In the genomic region with DNA sequence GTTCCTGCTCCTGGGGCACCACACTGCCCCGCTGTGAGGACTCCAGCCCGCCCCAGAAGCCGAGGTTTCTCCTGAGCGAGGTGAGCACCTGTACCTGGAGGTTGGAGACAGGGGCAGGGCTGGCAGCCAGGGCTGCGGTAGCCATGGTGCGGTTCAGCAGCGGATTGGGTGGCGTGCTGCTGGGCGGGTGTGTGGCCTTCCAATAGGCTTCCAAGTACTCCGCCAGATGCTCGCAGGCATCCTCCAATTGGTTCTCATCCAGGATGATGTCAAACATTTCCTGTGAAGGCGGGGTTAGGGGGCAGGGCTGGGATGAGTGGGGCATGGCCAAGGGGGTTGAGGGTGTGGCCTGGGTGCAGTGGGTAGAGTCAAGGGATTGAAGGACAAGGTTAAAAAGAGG, we compare ENCODE assay signal across 18 cellular contexts. TPM values are rescaled to one million over a fixed set of nuclear protein-coding genes. Genes with fewer than 3 reads are reported as not detected.
DNase-seq lines count a peak whose midpoint lies in the region; ATAC-seq and TF ChIP-seq lines count a peak whose summit lies in the region.
"Had no signal": no experiment of that assay in that cellular context is flagged by ENCODE, and none has a peak within 500 bp of the region (broad histone marks: within the 10 kb centered on the region; RNA-seq: fewer than 3 reads in every experiment).

No MANE protein-coding gene starts in this region.

- peaks cover 37% of the 10 kb centered on the region for H3K4me1 ChIP-seq in psoas muscle

- H3K9me3 Mint-ChIP-seq in activated naive CD8-positive, alpha-beta T cell treated with anti-CD3 and anti-CD28 coated beads, Interleukin-2, amount 50 U/mL, for 24 hours, result no peaks in the 10 kb centered on the region
- H3K9me3 Mint-ChIP-seq in activated naive CD8-positive, alpha-beta T cell treated with anti-CD3 and anti-CD28 coated beads for 36 hours, result no peaks in the 10 kb centered on the region
- H3K9me3 Mint-ChIP-seq: activated naive CD8-positive, alpha-beta T cell treated with anti-CD3 and anti-CD28 coated beads, Interleukin-2, amount 10 ng/mL, durations not matched to agents 7 days and 5 days; central memory CD8-positive, alpha-beta T cell; IgD-negative memory B cell; naive B cell had no signal

- no peaks in the 10 kb centered on the region for H3K9me3 ChIP-seq in psoas muscle
- H3K9me3 ChIP-seq: upper lobe of left lung had no signal

- H3K27me3 ChIP-seq in psoas muscle (ENCODE audit: insufficient read depth in 3 of 3, low read length in 2 of 3), result no peaks in the 10 kb centered on the region
- H3K27me3 ChIP-seq: upper lobe of left lung had no signal

- H3K27ac ChIP-seq in psoas muscle, result peak overlapping the region; percentile 81
- H3K27ac ChIP-seq: SK-N-MC, VCaP had no signal

- TF ChIP-seq CTCF in psoas muscle (IDR thresholded peaks at IDR 0.05), result no peak

- intact Hi-C loops in psoas muscle (cut with DNase I), result no loop called here

- H3K4me1 Mint-ChIP-seq in activated naive CD8-positive, alpha-beta T cell treated with anti-CD3 and anti-CD28 coated beads, Interleukin-2, amount 50 U/mL, for 24 hours, result peaks cover 12% of the 10 kb centered on the region
- peaks cover 10% of the 10 kb centered on the region for H3K4me1 Mint-ChIP-seq in activated naive CD8-positive, alpha-beta T cell treated with anti-CD3 and anti-CD28 coated beads for 36 hours

- H3K27me3 Mint-ChIP-seq in activated naive CD8-positive, alpha-beta T cell treated with anti-CD3 and anti-CD28 coated beads, Interleukin-2, amount 50 U/mL, for 24 hours, result no peaks in the 10 kb centered on the region
- no peaks in the 10 kb centered on the region for H3K27me3 Mint-ChIP-seq in activated naive CD8-positive, alpha-beta T cell treated with anti-CD3 and anti-CD28 coated beads for 36 hours
- H3K27me3 Mint-ChIP-seq: activated naive CD8-positive, alpha-beta T cell treated with anti-CD3 and anti-CD28 coated beads, Interleukin-2, amount 10 ng/mL, durations not matched to agents 7 days and 5 days; central memory CD8-positive, alpha-beta T cell had no signal

- WGBS in psoas muscle, 3 donors, result 75 to 85% (median 82%) methylated on average over 12 of the region's 12 CpGs

- peak; percentile 31 for ATAC-seq in activated naive CD8-positive, alpha-beta T cell treated with anti-CD3 and anti-CD28 coated beads, Interleukin-2, amount 50 U/mL, for 24 hours
- ATAC-seq in psoas muscle, result peak in 2 of 4 donors; percentile 2 to 7
- no peak for ATAC-seq in GM21526 (IDR thresholded peaks at IDR 0.05; ENCODE audit: low FRiP score, unreplicated experiment)
- ATAC-seq: left lobe of liver had no signal

- no peak overlapping the region for H3K4me3 ChIP-seq in psoas muscle
- H3K4me3 ChIP-seq: SK-N-MC, upper lobe of left lung had no signal

- peaks cover 3 to 71% of the 10 kb centered on the region in 2 donors for H3K36me3 ChIP-seq in psoas muscle (ENCODE audit: insufficient read depth in 1 of 2, low read depth in 1 of 2)

- peaks cover 8% of the 10 kb centered on the region for H3K36me3 Mint-ChIP-seq in activated naive CD8-positive, alpha-beta T cell treated with anti-CD3 and anti-CD28 coated beads, Interleukin-2, amount 50 U/mL, for 24 hours (ENCODE audit: low read depth)
- peaks cover 13% of the 10 kb centered on the region for H3K36me3 Mint-ChIP-seq in activated naive CD8-positive, alpha-beta T cell treated with anti-CD3 and anti-CD28 coated beads for 36 hours
- H3K36me3 Mint-ChIP-seq: naive B cell had no signal

- no peak overlapping the region for H3K27ac Mint-ChIP-seq in activated naive CD8-positive, alpha-beta T cell treated with anti-CD3 and anti-CD28 coated beads, Interleukin-2, amount 50 U/mL, for 24 hours
- no peak overlapping the region for H3K27ac Mint-ChIP-seq in activated naive CD8-positive, alpha-beta T cell treated with anti-CD3 and anti-CD28 coated beads for 36 hours
- H3K27ac Mint-ChIP-seq: activated naive CD8-positive, alpha-beta T cell treated with anti-CD3 and anti-CD28 coated beads, Interleukin-2, amount 10 ng/mL, durations not matched to agents 7 days and 5 days; naive B cell had no signal

- H3K4me3 Mint-ChIP-seq in activated naive CD8-positive, alpha-beta T cell treated with anti-CD3 and anti-CD28 coated beads, Interleukin-2, amount 50 U/mL, for 24 hours, result no peak overlapping the region
- no peak overlapping the region for H3K4me3 Mint-ChIP-seq in activated naive CD8-positive, alpha-beta T cell treated with anti-CD3 and anti-CD28 coated beads for 36 hours
- H3K4me3 Mint-ChIP-seq: activated naive CD8-positive, alpha-beta T cell treated with anti-CD3 and anti-CD28 coated beads, Interleukin-2, amount 10 ng/mL, durations not matched to agents 7 days and 5 days; central memory CD8-positive, alpha-beta T cell; IgD-negative memory B cell had no signal

- DNase-seq in activated naive CD8-positive, alpha-beta T cell treated with anti-CD3 and anti-CD28 coated beads, Interleukin-2, amount 50 U/mL, for 24 hours, result no peak
- DNase-seq in activated naive CD8-positive, alpha-beta T cell treated with anti-CD3 and anti-CD28 coated beads for 36 hours, result no peak
- DNase-seq in MV-4-11 (lab: John Stamatoyannopoulos, UW) (peak; percentile 24), ecto neural progenitor cell (ENCODE audit: low spot score) (peak; percentile 83), psoas muscle (no peak), CD1c-positive myeloid dendritic cell (ENCODE audit: extremely low spot score) (no peak), NCI-H524 (lab: John Stamatoyannopoulos, UW) (no peak)
- DNase-seq: activated naive CD8-positive, alpha-beta T cell treated with anti-CD3 and anti-CD28 coated beads, Interleukin-2, amount 10 ng/mL, durations not matched to agents 7 days and 5 days; naive B cell; NCI-H1694 treated with DMSO at 0.1 percent for 48 hours had no signal

RNA-seq across cellular contexts. Expression of a gene that starts 11.3 kb away (rescaled TPM):
- not detected for total RNA-seq in activated naive CD8-positive, alpha-beta T cell treated with anti-CD3 and anti-CD28 coated beads for 36 hours
- 1 to 10 TPM in 1 of 4 donors, under 1 TPM in 2, not detected in 1; 0.15 to 1.0 (median 0.15) TPM for total RNA-seq in psoas muscle
- not detected for polyA plus RNA-seq in psoas muscle
- total RNA-seq: left lobe of liver had no signal
- polyA plus RNA-seq: BJ, IgD-negative memory B cell had no signal

RNA-seq across cellular contexts. Expression of a gene that starts 20.2 kb away (rescaled TPM):
- 10 to 100 TPM; 12.7 to 14.4 TPM for total RNA-seq in activated naive CD8-positive, alpha-beta T cell treated with anti-CD3 and anti-CD28 coated beads for 36 hours
- total RNA-seq in psoas muscle, result 100 to 1,000 TPM; 209 to 274 (median 226) TPM
- polyA plus RNA-seq in psoas muscle, result 100 to 1,000 TPM in 2 of 3 donors, 10 to 100 TPM in 1; 88.2 to 196 (median 149) TPM

RNA-seq across cellular contexts. Expression of a gene that starts 22.8 kb away (rescaled TPM):
- total RNA-seq in activated naive CD8-positive, alpha-beta T cell treated with anti-CD3 and anti-CD28 coated beads for 36 hours, result 1,000 to 10,000 TPM; 3,075 to 3,102 TPM
- total RNA-seq in psoas muscle, result 1,000 to 10,000 TPM; 1,146 to 1,520 (median 1,371) TPM
- polyA plus RNA-seq in psoas muscle, result 1,000 to 10,000 TPM; 2,244 to 3,039 (median 2,565) TPM

RNA-seq across cellular contexts. Expression of a gene that starts 25.8 kb away (rescaled TPM):
- total RNA-seq in activated naive CD8-positive, alpha-beta T cell treated with anti-CD3 and anti-CD28 coated beads for 36 hours, result 1 to 10 TPM in 1 of 2 experiments, under 1 TPM in 1; 0.54 to 1.1 TPM
- total RNA-seq in psoas muscle, result 1 to 10 TPM; 2.3 to 9.2 (median 2.7) TPM
- polyA plus RNA-seq in psoas muscle, result 1 to 10 TPM; 2.7 to 3.9 (median 3.3) TPM
- polyA plus RNA-seq: IgD-negative memory B cell had no signal

RNA-seq across cellular contexts. Expression of a gene that starts 48.5 kb away (rescaled TPM):
- total RNA-seq in activated naive CD8-positive, alpha-beta T cell treated with anti-CD3 and anti-CD28 coated beads for 36 hours, result under 1 TPM; 0.14 to 0.20 TPM
- 1 to 10 TPM in 1 of 4 donors, under 1 TPM in 2, not detected in 1; 0.07 to 1.2 (median 0.38) TPM for total RNA-seq in psoas muscle
- under 1 TPM; 0.13 to 0.35 (median 0.29) TPM for polyA plus RNA-seq in psoas muscle
- total RNA-seq: activated naive CD8-positive, alpha-beta T cell treated with anti-CD3 and anti-CD28 coated beads, Interleukin-2, amount 10 ng/mL, durations not matched to agents 7 days and 5 days; left lobe of liver had no signal
- polyA plus RNA-seq: BJ, IgD-negative memory B cell had no signal

Comparison
In these comparisons a context has a peak if more than half of its experiments do, and no peak if none do; other contexts are left out.
1. DNase-seq: peak in MV-4-11 (single experiment) and ecto neural progenitor cell (single experiment); none in activated naive CD8-positive, alpha-beta T cell treated with anti-CD3 and anti-CD28 coated beads, Interleukin-2, amount 50 U/mL, for 24 hours (single experiment), activated naive CD8-positive, alpha-beta T cell treated with anti-CD3 and anti-CD28 coated beads for 36 hours (single experiment), psoas muscle (0 of 2), CD1c-positive myeloid dendritic cell (single experiment) and NCI-H524 (0 of 2).
2. RNA of a gene that starts 20.2 kb away (total RNA-seq): 209 to 274 TPM in psoas muscle; 12.7 to 14.4 TPM in activated naive CD8-positive, alpha-beta T cell treated with anti-CD3 and anti-CD28 coated beads for 36 hours; every median in the first group is over 10 times any median in the second.